ENCODE assay signal across 8 cellular contexts in genomic region chr4:139633661-139634060, GRCh38. TPM values are rescaled to one million over a fixed set of nuclear protein-coding genes. Genes with fewer than 3 reads are reported as not detected.
DNase-seq lines count a peak whose midpoint lies in the region; ATAC-seq and TF ChIP-seq lines count a peak whose summit lies in the region.

No MANE protein-coding gene starts in this region.

- H4K20me1 ChIP-seq in PC-3 (ENCODE audit: low read length) = no peaks in the 10 kb centered on the region

- H3K27ac ChIP-seq in PC-3 (ENCODE audit: low read length) (no peak overlapping the region), gastroesophageal sphincter (peak overlapping the region in 3 of 4 donors; percentile 31 to 40 (median 35))

- H3K27me3 Mint-ChIP-seq in immature natural killer cell (ENCODE audit: low read depth in 3 of 3) = peaks cover 9 to 14% (median 10%) of the 10 kb centered on the region in 3 donors

- CTCF ChIA-PET in PC-3 (lab: Charles Lee) = interaction anchor here (0.6 to 1.2 kb wide), 4 partner anchors 14 to 30 kb away, joined by 3 to 13 read pairs (median 5); no protein-coding TSS in a partner anchor

- no peak for TF ChIP-seq POLR2A in gastroesophageal sphincter (IDR thresholded peaks at IDR 0.05)

- intact Hi-C loops in PC-3 (cut with micrococcal nuclease) = loop anchor here (1.0 kb wide), 3 partner anchors 14 to 217 kb away; no protein-coding TSS in a partner anchor

- no peaks in the 10 kb centered on the region for H3F3A ChIP-seq in PC-3 (ENCODE audit: low read length, unreplicated experiment)

- H2AFZ ChIP-seq in PC-3 (ENCODE audit: low read length) = peak overlapping the region; percentile 84

- H3K4me1 ChIP-seq in PC-3 (ENCODE audit: insufficient read depth, low read length) (peaks cover 13% of the 10 kb centered on the region), gastroesophageal sphincter (peaks cover 0 to 6% (median 0%) of the 10 kb centered on the region in 3 donors)

- POLR2A ChIA-PET in PC-3 (lab: Charles Lee; ENCODE audit: unreplicated experiment) = interaction anchor here (0.6 kb wide), 1 partner anchor 388 kb away, joined by 3 read pairs; no protein-coding TSS in a partner anchor

- ATAC-seq in PC-3 (peak; percentile 95), gastroesophageal sphincter (peak; percentile 62), HG03196 (IDR thresholded peaks at IDR 0.05; ENCODE audit: unreplicated experiment) (no peak), GM18511 (IDR thresholded peaks at IDR 0.05; ENCODE audit: unreplicated experiment) (no peak)

- TF ChIP-seq CTCF in GM12872 (IDR thresholded peaks at IDR 0.05; ENCODE audit: insufficient read depth, low read depth, low read length) (0 out of 3 replicates have a peak, but pooled peaks have one; percentile 18), PC-3 (conservative IDR thresholded peaks at IDR 0.05; ENCODE audit: low read depth, low read length) (peak; percentile 60), gastroesophageal sphincter (IDR thresholded peaks at IDR 0.05) (peak in 3 of 4 experiments; percentile 49 to 69 (median 56))

- 19 to 28% methylated on average over 8 to 11 of the region's 11 CpGs for WGBS in gastroesophageal sphincter (ENCODE audit: low coverage in 1 of 2), 2 donors

- H3K9me3 Mint-ChIP-seq in immature natural killer cell = peaks cover 7 to 14% (median 10%) of the 10 kb centered on the region in 6 donors

- no peak overlapping the region for H3K4me3 Mint-ChIP-seq in immature natural killer cell

- H3K9ac ChIP-seq in PC-3 (ENCODE audit: low read length) = 0 out of 2 replicates have a peak overlapping the region, but pooled peaks have one; percentile 13

- H3K27me3 ChIP-seq in PC-3 (ENCODE audit: low read length) (no peaks in the 10 kb centered on the region), gastroesophageal sphincter (no peaks in the 10 kb centered on the region)

- no peak overlapping the region for H3K27ac Mint-ChIP-seq in immature natural killer cell

- H3K4me2 ChIP-seq in PC-3 (ENCODE audit: low read length) = peak overlapping the region; percentile 89

- DNase-seq in PC-3 = peak; percentile 70
- DNase-seq in pons (ENCODE audit: low spot score) = peak; percentile 54
- DNase-seq in immature natural killer cell = no peak
- no peak for DNase-seq in SW480 (ENCODE audit: low spot score)

- no TSS peak for BruUV-seq in PC-3 (replicated peaks; lab: Mats Ljungman, UMichigan)

- no peaks in the 10 kb centered on the region for H3K4me1 Mint-ChIP-seq in immature natural killer cell

- peak overlapping the region; percentile 71 for H3K4me3 ChIP-seq in PC-3 (ENCODE audit: low read length)
- H3K4me3 ChIP-seq in gastroesophageal sphincter = peak overlapping the region; percentile 33 to 39

- no peaks in the 10 kb centered on the region for H3K9me3 ChIP-seq in PC-3 (ENCODE audit: low read length)
- peaks cover 0 to 6% (median 0%) of the 10 kb centered on the region in 3 donors for H3K9me3 ChIP-seq in gastroesophageal sphincter

- TF ChIP-seq EP300 in gastroesophageal sphincter (IDR thresholded peaks at IDR 0.05) = no peak

- no peaks in the 10 kb centered on the region for H3K9me2 ChIP-seq in PC-3 (replicated peaks; ENCODE audit: low read length)

- H3K79me2 ChIP-seq in PC-3 (ENCODE audit: low read length) = no peaks in the 10 kb centered on the region

- H3K36me3 Mint-ChIP-seq in immature natural killer cell = peaks cover 0 to 5% (median 0%) of the 10 kb centered on the region in 3 donors

- H3K36me3 ChIP-seq in PC-3 (ENCODE audit: low read depth, low read length) = no peaks in the 10 kb centered on the region
- H3K36me3 ChIP-seq in gastroesophageal sphincter = no peaks in the 10 kb centered on the region

RNA-seq across cellular contexts. Expression of gene MGST2, which starts 32.0 kb away (rescaled TPM):
- total RNA-seq in PC-3 (2014; rRNA removed) (31.6 and 39.0 TPM in 2 replicates), gastroesophageal sphincter (10 to 100 TPM; 26.5 to 53.9 (median 38.5) TPM)
- 10 to 100 TPM; 53.9 to 70.1 (median 56.7) TPM for polyA plus RNA-seq in immature natural killer cell

Comparison
In these comparisons a context has a peak if more than half of its experiments do, and no peak if none do; other contexts are left out.
1. ATAC-seq: peak in PC-3 (single experiment) and gastroesophageal sphincter (single experiment); none in HG03196 (single experiment) and GM18511 (single experiment).
2. DNase-seq: peak in PC-3 (single experiment) and pons (single experiment); none in immature natural killer cell (0 of 3) and SW480 (single experiment).
3. Peak in every context shown above with its lines, with median percentiles within 50 percentile points of each other: CTCF ChIP-seq.